8 cellular contexts compared by ENCODE assay signal in genomic region chr10:87817873-87818504, GRCh38. TPM values are rescaled to one million over a fixed set of nuclear protein-coding genes. Genes with fewer than 3 reads are reported as not detected.
DNase-seq lines count a peak whose midpoint lies in the region; ATAC-seq and TF ChIP-seq lines count a peak whose summit lies in the region.

Gene ATAD1 (minus strand): TSS chr10:87818226. CDS start chr10:87814599, 3,627 bp downstream.

- H3K79me2 ChIP-seq in OCI-LY1 (ENCODE audit: insufficient read depth, low read length) = peaks cover 39% of the 10 kb centered on the region

- no peak for TF ChIP-seq CTCF in OCI-LY1 (IDR thresholded peaks at IDR 0.05; ENCODE audit: low read length)
- TF ChIP-seq CTCF in epithelial cell of proximal tubule (conservative IDR thresholded peaks at IDR 0.05; ENCODE audit: low read depth, low read length) = peak; percentile 36

- H3K4me1 ChIP-seq in HUES6 (ENCODE audit: control insufficient read depth, insufficient read depth, low read length) (peaks cover 11% of the 10 kb centered on the region; the same call in 1 of the 2 replicates), OCI-LY1 (ENCODE audit: insufficient read depth, low read length, severe bottlenecking) (peaks cover 34% of the 10 kb centered on the region), mucosa of rectum (ENCODE audit: control insufficient read depth in 2 of 2, insufficient read depth in 2 of 2, low read length in 2 of 2) (peaks cover 11 to 14% of the 10 kb centered on the region in 2 donors)

- no peaks in the 10 kb centered on the region for H4K20me1 ChIP-seq in OCI-LY1 (ENCODE audit: insufficient read depth, low read length)

- peak; percentile 89 for DNase-seq in D341Med (ENCODE audit: low spot score)
- peak; percentile 80 for DNase-seq in activated T-cell treated with anti-CD3 and anti-CD28 coated beads for 4 hours
- DNase-seq in epithelial cell of proximal tubule (ENCODE audit: low read depth) = no peak
- peak; percentile 71 to 83 for DNase-seq in stimulated activated CD8-positive, alpha-beta memory T cell treated with anti-CD3 and anti-CD28 coated beads, Interleukin-7, amount 100 ng/mL, for 1 hour (ENCODE audit: low read depth in 2 of 2)

- peak within 1 kb of the TSS; percentile 74; the same call in 1 of the 2 replicates for H2AFZ ChIP-seq in OCI-LY1 (ENCODE audit: low read length)

- peak within 1 kb of the TSS; percentile 88 for H3K4me2 ChIP-seq in OCI-LY1 (ENCODE audit: low read length)

- H3K9me3 ChIP-seq in HUES6 (ENCODE audit: control insufficient read depth, insufficient read depth, low read depth, low read length) (no peaks in the 10 kb centered on the region), OCI-LY1 (ENCODE audit: low read length) (no peaks in the 10 kb centered on the region), mucosa of rectum (ENCODE audit: control insufficient read depth in 2 of 2, low read length in 2 of 2) (no peaks in the 10 kb centered on the region)

- H3F3A ChIP-seq in OCI-LY1 (ENCODE audit: insufficient read depth, low read length) = no peaks in the 10 kb centered on the region

- H3K36me3 ChIP-seq in HUES6 (ENCODE audit: control insufficient read depth, insufficient read depth, low read length) (peaks cover 9% of the 10 kb centered on the region), OCI-LY1 (ENCODE audit: insufficient read depth, low read length) (peaks cover 12% of the 10 kb centered on the region), mucosa of rectum (ENCODE audit: control insufficient read depth in 2 of 2, insufficient read depth in 2 of 2, low read length in 2 of 2) (no peaks in the 10 kb centered on the region)

- H3K9ac ChIP-seq in HUES6 (ENCODE audit: low read length) (peak within 1 kb of the TSS; percentile 88), OCI-LY1 (ENCODE audit: low read length) (peak within 1 kb of the TSS; percentile 82), mucosa of rectum (ENCODE audit: low read depth in 1 of 2, low read length in 2 of 2) (peak within 1 kb of the TSS; percentile 89 to 91)

- ATAC-seq in GM21390 (IDR thresholded peaks at IDR 0.05; ENCODE audit: unreplicated experiment) = peak; percentile 74

- H3K27me3 ChIP-seq in HUES6 (ENCODE audit: control insufficient read depth, insufficient read depth, low read length) = no peaks in the 10 kb centered on the region
- no peaks in the 10 kb centered on the region for H3K27me3 ChIP-seq in OCI-LY1 (ENCODE audit: insufficient read depth, low read length)
- no peaks in the 10 kb centered on the region for H3K27me3 ChIP-seq in mucosa of rectum (ENCODE audit: control insufficient read depth in 2 of 2, insufficient read depth in 2 of 2, low read length in 2 of 2)

- peak within 1 kb of the TSS; percentile 83 for H3K27ac ChIP-seq in HUES6 (ENCODE audit: low read depth, low read length)
- H3K27ac ChIP-seq in OCI-LY1 (ENCODE audit: low read depth, low read length, poor library complexity, severe bottlenecking) = peak within 1 kb of the TSS; percentile 84
- H3K27ac ChIP-seq in mucosa of rectum (ENCODE audit: low read depth in 2 of 2, low read length in 2 of 2) = peak within 1 kb of the TSS; percentile 91 to 93

- H3K4me3 ChIP-seq in HUES6 (ENCODE audit: low read depth, low read length) (peak within 1 kb of the TSS; percentile 90), OCI-LY1 (ENCODE audit: low read depth, low read length, poor library complexity, severe bottlenecking) (peak within 1 kb of the TSS; percentile 91), epithelial cell of proximal tubule (ENCODE audit: low read depth, low read length) (peak within 1 kb of the TSS; percentile 77), mucosa of rectum (ENCODE audit: low read length in 2 of 2) (peak within 1 kb of the TSS; percentile 93 to 97)

- H3K9me2 ChIP-seq in OCI-LY1 (ENCODE audit: low read depth, low read length) = no peaks in the 10 kb centered on the region

RNA-seq across cellular contexts. Expression of gene ATAD1, which starts in this region (rescaled TPM):
- 24.5 and 24.8 TPM in 2 replicates for total RNA-seq in epithelial cell of proximal tubule
